In genomic region chr21:39966786-39967185, GRCh38 we compare ENCODE assay signal across 25 cellular contexts.
"Had no signal": no experiment of that assay in that cellular context is flagged by ENCODE, and none has a peak within 500 bp of the region (broad histone marks: within the 10 kb centered on the region; RNA-seq: fewer than 3 reads in every experiment).

No MANE protein-coding gene starts in this region.

- ATAC-seq: stimulated activated effector memory CD8-positive, alpha-beta T cell treated with anti-CD3 and anti-CD28 coated beads, Interleukin-12 subunit alpha, Interleukin-12 subunit beta, amount 100 ng/mL, for 72 hours; stimulated activated memory B cell treated with anti-CD40 and anti-IgM and Interleukin-4, amounts not matched to agents 10 μg/mL and 1 μg/mL and 100 μg/mL, for 72 hours; stimulated activated naive CD8-positive, alpha-beta T cell treated with anti-CD3 and anti-CD28 coated beads, Interleukin-15, amount 100 ng/mL, for 72 hours; stimulated activated naive CD8-positive, alpha-beta T cell treated with anti-CD3 and anti-CD28 coated beads, Interleukin-15, Interleukin-2, amounts not matched to agents 100 U/mL and 50 U/mL, for 24 hours; upper lobe of right lung had no signal

- H3K27me3 ChIP-seq: stomach, suprapubic skin, testis, thyroid gland, tibial artery, transverse colon, upper lobe of left lung, upper lobe of right lung, uterus, vagina had no signal

- H3K9me3 ChIP-seq: testis, thoracic aorta, thyroid gland, transverse colon, upper lobe of left lung, upper lobe of right lung, uterus, vagina had no signal

- H3K27ac ChIP-seq: stomach, suprapubic skin, testis, thoracic aorta, thyroid gland, tibial artery, transverse colon, upper lobe of left lung, upper lobe of right lung, uterus, vagina had no signal

- H3K4me1 ChIP-seq: stomach, suprapubic skin, testis, thyroid gland, tibial artery, transverse colon, upper lobe of left lung, upper lobe of right lung, uterus, vagina had no signal

- H3K36me3 ChIP-seq: stomach, suprapubic skin, thoracic aorta, thyroid gland, tibial artery, transverse colon, upper lobe of left lung, upper lobe of right lung, uterus, vagina had no signal

- H3K4me3 ChIP-seq: stomach, suprapubic skin, testis, thoracic aorta, thyroid gland, tibial artery, transverse colon, upper lobe of left lung, upper lobe of right lung, uterus, vagina had no signal

- DNase-seq: stimulated activated CD4-positive, alpha-beta T cell treated with anti-CD3 and anti-CD28 coated beads, Interleukin-2, amount 100 ng/mL, for 48 hours; stimulated activated CD4-positive, alpha-beta T cell treated with anti-CD3 and anti-CD28 coated beads, Interleukin-4, amount 100 ng/mL, for 1 hour; stimulated activated CD4-positive, alpha-beta T cell treated with anti-CD3 and anti-CD28 coated beads, Interleukin-4, amount 100 ng/mL, for 24 hours; stimulated activated CD4-positive, alpha-beta T cell treated with anti-CD3 and anti-CD28 coated beads, Interleukin-4, amount 100 ng/mL, for 4 hours; stimulated activated CD8-positive, alpha-beta memory T cell treated with anti-CD3 and anti-CD28 coated beads, Interleukin-4, amount 100 ng/mL, for 48 hours; stimulated activated naive B cell treated with anti-CD40 and anti-IgM and Interleukin-4, amounts not matched to agents 10 μg/mL and 1 μg/mL and 100 μg/mL, for 72 hours; stimulated activated naive CD4-positive, alpha-beta T cell; stimulated activated naive CD4-positive, alpha-beta T cell treated with Interleukin-2 at 50 U/mL for 16 hours; stimulated activated naive CD8-positive, alpha-beta T cell treated with anti-CD3 and anti-CD28 coated beads, Interleukin-15, amount 100 ng/mL, for 72 hours; stimulated activated naive CD8-positive, alpha-beta T cell treated with anti-CD3 and anti-CD28 coated beads, Interleukin-15, Interleukin-2, amounts not matched to agents 100 U/mL and 50 U/mL, for 24 hours; stomach; substantia nigra; testis; thyroid gland; tibial artery; transverse colon; trophoblast cell; upper lobe of left lung; upper lobe of right lung; uterus had no signal
